Comparison of ENCODE assay signal across 8 cellular contexts in genomic region chr12:27780612-27781408, GRCh38. TPM values are rescaled to one million over a fixed set of nuclear protein-coding genes. Genes with fewer than 3 reads are reported as not detected.
DNase-seq lines count a peak whose midpoint lies in the region; ATAC-seq and TF ChIP-seq lines count a peak whose summit lies in the region.

No MANE protein-coding gene starts in this region.

- H4K20me1 ChIP-seq in fibroblast of lung (ENCODE audit: control insufficient read depth, extremely low read depth, insufficient read depth, low read length), result no peaks in the 10 kb centered on the region

- DNase-seq in activated CD4-positive, CD25-positive, alpha-beta regulatory T cell (lab: John Stamatoyannopoulos, UW), result peak in 3 of 4 experiments; percentile 18 to 25 (median 23)
- no peak for DNase-seq in activated CD4-positive, CD25-positive, alpha-beta regulatory T cell treated with anti-CD3 and anti-CD28 coated beads, Interleukin-2, amount 50 U/mL, for 72 hours
- DNase-seq in NCI-H146 (lab: John Stamatoyannopoulos, UW) (peak; percentile 86), fibroblast of lung (ENCODE audit: low read depth in 2 of 2) (peak; percentile 68 to 69), neuronal stem cell (ENCODE audit: low spot score) (peak; percentile 14), mesenteric fat pad (ENCODE audit: low spot score) (no peak)
- no peak for DNase-seq in activated CD4-positive, alpha-beta memory T cell treated with anti-CD3 and anti-CD28 coated beads, Interleukin-2, amount 10 ng/mL, durations not matched to agents 7 days and 5 days

- peak overlapping the region; percentile 83 for H2BK120ac ChIP-seq in neuronal stem cell (ENCODE audit: low read depth, low read length)

- no CpG with 5 or more reads among the region's 27 CpGs for WGBS in neuronal stem cell (ENCODE audit: extremely low coverage in 2 of 2, insufficient read length in 2 of 2, insufficient replicate concordance in 1 of 2), 2 donors

- H3K4me3 Mint-ChIP-seq in activated CD4-positive, alpha-beta memory T cell treated with anti-CD3 and anti-CD28 coated beads, Interleukin-2, amount 10 ng/mL, durations not matched to agents 7 days and 5 days, result peak overlapping the region; percentile 80

- POLR2A ChIA-PET in activated CD4-positive, alpha-beta memory T cell treated with anti-CD3 and anti-CD28 coated beads, Interleukin-2, amount 10 ng/mL, durations not matched to agents 7 days and 5 days (lab: Charles Lee), result interaction anchor here (0.5 to 2.7 kb wide), 12 partner anchors 8 to 71 kb away, joined by 3 to 23 read pairs (median 4); no protein-coding TSS in a partner anchor

- H2AFZ ChIP-seq in fibroblast of lung (ENCODE audit: low read length) (peak overlapping the region; percentile 77), neuronal stem cell (ENCODE audit: low read length) (peak overlapping the region; percentile 92)

- H3K14ac ChIP-seq in neuronal stem cell (ENCODE audit: low read length), result peak overlapping the region; percentile 94

- no peak for TF ChIP-seq CTCF in fibroblast of lung (conservative IDR thresholded peaks at IDR 0.05 in 1 of 2, IDR thresholded peaks at IDR 0.05 in 1 of 2; ENCODE audit: low read depth in 1 of 2, low read length in 2 of 2)

- no peaks in the 10 kb centered on the region for H3K9me3 Mint-ChIP-seq in activated CD4-positive, alpha-beta memory T cell treated with anti-CD3 and anti-CD28 coated beads, Interleukin-2, amount 10 ng/mL, durations not matched to agents 7 days and 5 days

- H4K8ac ChIP-seq in neuronal stem cell (ENCODE audit: low read depth, low read length), result peak overlapping the region; percentile 96

- no peak overlapping the region for H3K4ac ChIP-seq in neuronal stem cell (ENCODE audit: low read length)

- H3K4me3 ChIP-seq in fibroblast of lung (replicated peaks in 1 of 4; ENCODE audit: control extremely low read depth in 1 of 4, insufficient read depth in 1 of 4, low read depth in 3 of 4, low read length in 4 of 4) (peak overlapping the region; percentile 72 to 86 (median 82)), neuronal stem cell (ENCODE audit: low read length in 2 of 2) (peak overlapping the region; percentile 70 to 81)

- peak overlapping the region; percentile 34 for H2BK15ac ChIP-seq in neuronal stem cell (ENCODE audit: low read length)

- peak; percentile 36 for ATAC-seq in HG02642 (IDR thresholded peaks at IDR 0.05; ENCODE audit: poor library complexity, unreplicated experiment)

- H2AK5ac ChIP-seq in neuronal stem cell (ENCODE audit: low read depth, low read length), result peak overlapping the region; percentile 93

- peaks cover 17% of the 10 kb centered on the region for H3K27me3 Mint-ChIP-seq in activated CD4-positive, alpha-beta memory T cell treated with anti-CD3 and anti-CD28 coated beads, Interleukin-2, amount 10 ng/mL, durations not matched to agents 7 days and 5 days

- H2BK5ac ChIP-seq in neuronal stem cell (ENCODE audit: low read length), result peak overlapping the region; percentile 95

- H3K23ac ChIP-seq in neuronal stem cell (ENCODE audit: low read depth, low read length, poor library complexity), result peak overlapping the region; percentile 99

- peak overlapping the region; percentile 54 for H3K27ac Mint-ChIP-seq in activated CD4-positive, alpha-beta memory T cell treated with anti-CD3 and anti-CD28 coated beads, Interleukin-2, amount 10 ng/mL, durations not matched to agents 7 days and 5 days

- H3K4me1 ChIP-seq in fibroblast of lung (ENCODE audit: control insufficient read depth, extremely low read depth, insufficient read depth, low read length) (peaks cover 2% of the 10 kb centered on the region), neuronal stem cell (ENCODE audit: control insufficient read depth in 2 of 2, insufficient read depth in 1 of 2, low read depth in 1 of 2, low read length in 2 of 2) (peaks cover 13 to 20% of the 10 kb centered on the region in 2 donors)

- peak overlapping the region; percentile 83 for H3K9ac ChIP-seq in fibroblast of lung (ENCODE audit: insufficient read depth, low read length)
- peak overlapping the region; percentile 97 for H3K9ac ChIP-seq in neuronal stem cell (ENCODE audit: low read depth, low read length, poor library complexity)

- peaks cover 5% of the 10 kb centered on the region for H3K79me1 ChIP-seq in neuronal stem cell (ENCODE audit: low read depth, low read length)

- no peak overlapping the region for H4K91ac ChIP-seq in neuronal stem cell (ENCODE audit: low read depth, low read length, poor library complexity)

- H3K9me3 ChIP-seq in fibroblast of lung (ENCODE audit: control insufficient read depth, insufficient read depth, low read depth, low read length) (no peaks in the 10 kb centered on the region), neuronal stem cell (replicated peaks in 1 of 2; ENCODE audit: control insufficient read depth in 2 of 2, insufficient read depth in 1 of 2, low read depth in 1 of 2, low read length in 2 of 2) (peaks cover 0 to 13% of the 10 kb centered on the region in 2 donors)

- H3K4me1 Mint-ChIP-seq in activated CD4-positive, alpha-beta memory T cell treated with anti-CD3 and anti-CD28 coated beads, Interleukin-2, amount 10 ng/mL, durations not matched to agents 7 days and 5 days, result peaks cover 36% of the 10 kb centered on the region

- CTCF ChIA-PET in activated CD4-positive, alpha-beta memory T cell treated with anti-CD3 and anti-CD28 coated beads, Interleukin-2, amount 10 ng/mL, durations not matched to agents 7 days and 5 days (lab: Charles Lee), result interaction anchor here (0.6 to 1.4 kb wide), 6 partner anchors 10 to 215 kb away, joined by 3 to 9 read pairs (median 4); no protein-coding TSS in a partner anchor

- H3K36me3 Mint-ChIP-seq in activated CD4-positive, alpha-beta memory T cell treated with anti-CD3 and anti-CD28 coated beads, Interleukin-2, amount 10 ng/mL, durations not matched to agents 7 days and 5 days (ENCODE audit: low read depth), result peaks cover 6% of the 10 kb centered on the region

- peak overlapping the region; percentile 98 for H3K4me2 ChIP-seq in fibroblast of lung (ENCODE audit: extremely low read depth, insufficient read depth, low read length)
- H3K4me2 ChIP-seq in neuronal stem cell (ENCODE audit: insufficient read depth, low read length, poor library complexity, severe bottlenecking), result peak overlapping the region; percentile 86

- H3K36me3 ChIP-seq in fibroblast of lung (ENCODE audit: control insufficient read depth, insufficient read depth, low read length), result no peaks in the 10 kb centered on the region
- peaks cover 0 to 42% of the 10 kb centered on the region in 2 donors for H3K36me3 ChIP-seq in neuronal stem cell (replicated peaks in 1 of 2; ENCODE audit: control insufficient read depth in 2 of 2, insufficient read depth in 2 of 2, low read length in 2 of 2)

- peaks cover 37% of the 10 kb centered on the region for H3K79me2 ChIP-seq in fibroblast of lung (ENCODE audit: control insufficient read depth, insufficient read depth, low read length)

- H3K27me3 ChIP-seq in fibroblast of lung (ENCODE audit: control insufficient read depth, insufficient read depth, low read length) (no peaks in the 10 kb centered on the region), neuronal stem cell (ENCODE audit: control insufficient read depth in 3 of 3, insufficient read depth in 3 of 3, low read depth in 1 of 3, low read length in 3 of 3) (no peaks in the 10 kb centered on the region)

- H3K27ac ChIP-seq in fibroblast of lung (ENCODE audit: insufficient read depth, low read length) (peak overlapping the region; percentile 77), neuronal stem cell (replicated peaks; ENCODE audit: low read length) (peak overlapping the region; percentile 87)

- H2BK12ac ChIP-seq in neuronal stem cell (ENCODE audit: low read length), result peak overlapping the region; percentile 84

- peak overlapping the region; percentile 99 for H3K18ac ChIP-seq in neuronal stem cell (ENCODE audit: low read length)

RNA-seq across cellular contexts. Expression of gene MANSC4, which starts 0.8 kb away (rescaled TPM):
- total RNA-seq in activated CD4-positive, alpha-beta memory T cell treated with anti-CD3 and anti-CD28 coated beads, Interleukin-2, amount 10 ng/mL, durations not matched to agents 7 days and 5 days, result not detected
- 0.17 TPM in 1 of 2 replicates, not detected in the other for total RNA-seq in fibroblast of lung
- polyA plus RNA-seq in fibroblast of lung, result not detected in 2 replicates
- polyA plus RNA-seq in fibroblast of lung (2012), result not detected in 2 replicates
- polyA minus RNA-seq in fibroblast of lung (ENCODE audit: low replicate concordance), result not detected in 2 replicates
- polyA plus RNA-seq in neuronal stem cell (2013, experiment 1 of 2), result not detected
- not detected for polyA plus RNA-seq in neuronal stem cell (2013, experiment 2 of 2)
- total RNA-seq in mesenteric fat pad, result not detected

RNA-seq across cellular contexts. Expression of gene KLHL42, which starts 0.8 kb away (rescaled TPM):
- 10 to 100 TPM in 1 of 2 experiments, 1 to 10 TPM in 1; 8.1 to 10.1 TPM for total RNA-seq in activated CD4-positive, alpha-beta memory T cell treated with anti-CD3 and anti-CD28 coated beads, Interleukin-2, amount 10 ng/mL, durations not matched to agents 7 days and 5 days
- total RNA-seq in fibroblast of lung (24.1 and 25.3 TPM in 2 replicates), mesenteric fat pad (22.7 TPM)
- polyA plus RNA-seq in fibroblast of lung, result 12.3 and 16.6 TPM in 2 replicates
- 9.1 and 11.5 TPM in 2 replicates for polyA plus RNA-seq in fibroblast of lung (2012)
- 16.8 and 18.5 TPM in 2 replicates for polyA minus RNA-seq in fibroblast of lung (ENCODE audit: low replicate concordance)
- polyA plus RNA-seq in neuronal stem cell (2013, experiment 1 of 2), result 14.8 TPM
- polyA plus RNA-seq in neuronal stem cell (2013, experiment 2 of 2), result 14.7 TPM

Comparison
In these comparisons a context has a peak if more than half of its experiments do, and no peak if none do; other contexts are left out.
1. DNase-seq: peak in activated CD4-positive, CD25-positive, alpha-beta regulatory T cell (3 of 4), NCI-H146 (single experiment), fibroblast of lung (2 of 2) and neuronal stem cell (single experiment); none in activated CD4-positive, CD25-positive, alpha-beta regulatory T cell treated with anti-CD3 and anti-CD28 coated beads, Interleukin-2, amount 50 U/mL, for 72 hours (single experiment), activated CD4-positive, alpha-beta memory T cell treated with anti-CD3 and anti-CD28 coated beads, Interleukin-2, amount 10 ng/mL, durations not matched to agents 7 days and 5 days (single experiment) and mesenteric fat pad (single experiment).